ENCODE assay signal across 9 cellular contexts in genomic region chr10:48684792-48685651, GRCh38. TPM values are rescaled to one million over a fixed set of nuclear protein-coding genes. Genes with fewer than 3 reads are reported as not detected.
DNase-seq lines count a peak whose midpoint lies in the region; ATAC-seq and TF ChIP-seq lines count a peak whose summit lies in the region.
"Had no signal": no experiment of that assay in that cellular context is flagged by ENCODE, and none has a peak within 500 bp of the region (broad histone marks: within the 10 kb centered on the region; RNA-seq: fewer than 3 reads in every experiment).

Gene WDFY4, plus strand, starts transcription at chr10:48684873. Its CDS starts 24,860 bp downstream, at chr10:48709733.

- H3K27me3 ChIP-seq in breast epithelium = no peaks in the 10 kb centered on the region

- ATAC-seq in activated CD4-positive, CD25-positive, alpha-beta regulatory T cell treated with anti-CD3 and anti-CD28 coated beads, Interleukin-2, amount 50 U/mL, for 24 hours = peak; percentile 26 to 51
- peak; percentile 61 for ATAC-seq in HG03135 (IDR thresholded peaks at IDR 0.05; ENCODE audit: unreplicated experiment)

- H3K4me1 ChIP-seq in breast epithelium = no peaks in the 10 kb centered on the region

- no peak for TF ChIP-seq POLR2A in breast epithelium (IDR thresholded peaks at IDR 0.05)

- no peaks in the 10 kb centered on the region for H3K9me3 ChIP-seq in breast epithelium

- no peaks in the 10 kb centered on the region for H3K36me3 ChIP-seq in breast epithelium

- TF ChIP-seq CTCF in breast epithelium (IDR thresholded peaks at IDR 0.05) = no peak

- DNase-seq in activated CD4-positive, CD25-positive, alpha-beta regulatory T cell (lab: John Stamatoyannopoulos, UW) = no peak
- DNase-seq in breast epithelium (ENCODE audit: low spot score in 2 of 2) (no peak), cortex of kidney (lab: John Stamatoyannopoulos, UW) (no peak), mucosa of gallbladder (ENCODE audit: low spot score) (no peak), DMS53 (lab: John Stamatoyannopoulos, UW) (no peak)

- H3K27ac ChIP-seq in breast epithelium = peak within 1 kb of the TSS in 1 of 2 donors; percentile 19
- peak within 1 kb of the TSS in 19 of 21 experiments; percentile 56 to 87 (median 74) for H3K27ac ChIP-seq in skin epidermis
- H3K27ac ChIP-seq: 22Rv1 had no signal

- intact Hi-C loops in breast epithelium (cut with DNase I; ENCODE audit: low total_unique reads) = loop anchor here (5.0 kb wide), 1 partner anchor 307 kb away; no protein-coding TSS in a partner anchor

- peak within 1 kb of the TSS; percentile 10 to 22 (median 21) for H3K4me3 ChIP-seq in breast epithelium
- H3K4me3 ChIP-seq in skin epidermis = peak within 1 kb of the TSS in 6 of 7 experiments; percentile 6 to 25 (median 16)

RNA-seq across cellular contexts. Expression of gene WDFY4, which starts in this region (rescaled TPM):
- total RNA-seq in breast epithelium (1 to 10 TPM; 2.3 to 7.0 (median 5.8) TPM), mucosa of gallbladder (8.7 TPM)
